11 cellular contexts compared by ENCODE assay signal in genomic region chr12:2963760-2964292, GRCh38. TPM values are rescaled to one million over a fixed set of nuclear protein-coding genes. Genes with fewer than 3 reads are reported as not detected.
DNase-seq lines count a peak whose midpoint lies in the region; ATAC-seq and TF ChIP-seq lines count a peak whose summit lies in the region.
"Had no signal": no experiment of that assay in that cellular context is flagged by ENCODE, and none has a peak within 500 bp of the region (broad histone marks: within the 10 kb centered on the region; RNA-seq: fewer than 3 reads in every experiment).

No MANE protein-coding gene starts in this region.

- ATAC-seq in omental fat pad (ENCODE audit: low FRiP score) (peak; percentile 10), GM18907 (IDR thresholded peaks at IDR 0.05; ENCODE audit: unreplicated experiment) (no peak), GM18873 (IDR thresholded peaks at IDR 0.05; ENCODE audit: low FRiP score, unreplicated experiment) (no peak)
- ATAC-seq: foreskin keratinocyte; stimulated activated memory B cell treated with anti-CD40 and anti-IgM and Interleukin-4, amounts not matched to agents 10 μg/mL and 1 μg/mL and 100 μg/mL, for 72 hours had no signal

- H3K27ac ChIP-seq in brain microvascular endothelial cell (no peak overlapping the region), iPS DF 6.9 (ENCODE audit: low read length) (peak overlapping the region; percentile 66)
- H3K27ac ChIP-seq: foreskin keratinocyte, VCaP had no signal

- no peaks in the 10 kb centered on the region for H3K27me3 ChIP-seq in brain microvascular endothelial cell (replicated peaks)
- no peaks in the 10 kb centered on the region for H3K27me3 ChIP-seq in iPS DF 6.9 (ENCODE audit: control insufficient read depth, insufficient read depth, low read length)
- H3K27me3 ChIP-seq: foreskin keratinocyte had no signal

- in situ Hi-C loops in brain microvascular endothelial cell (cut with HindIII; ENCODE audit: low pct_ligation_motif_present, low sequenced_read_pairs): no loop called here

- H3K9me3 ChIP-seq in ES-I3 (ENCODE audit: control insufficient read depth, insufficient read depth, low read length) (no peaks in the 10 kb centered on the region), iPS DF 6.9 (ENCODE audit: control insufficient read depth, insufficient read depth, low read length) (no peaks in the 10 kb centered on the region)

- TF ChIP-seq CTCF in brain microvascular endothelial cell (IDR thresholded peaks at IDR 0.05; ENCODE audit: low read depth, low read length, missing control alignments) (no peak), omental fat pad (IDR thresholded peaks at IDR 0.05) (no peak)

- peaks cover 7% of the 10 kb centered on the region; the same call in 1 of the 2 replicates for H3K36me3 ChIP-seq in ES-I3 (ENCODE audit: insufficient read depth, low read length)
- no peaks in the 10 kb centered on the region for H3K36me3 ChIP-seq in brain microvascular endothelial cell (replicated peaks)
- no peaks in the 10 kb centered on the region for H3K36me3 ChIP-seq in iPS DF 6.9 (ENCODE audit: control insufficient read depth, insufficient read depth, low read length)

- WGBS in iPS DF 6.9 (ENCODE audit: insufficient coverage, insufficient read length): no CpG with 5 or more reads among the region's 15 CpGs

- peaks cover 11% of the 10 kb centered on the region for H3K4me1 ChIP-seq in ES-I3 (ENCODE audit: insufficient read depth, low read length)
- peaks cover 12% of the 10 kb centered on the region for H3K4me1 ChIP-seq in iPS DF 6.9 (ENCODE audit: control insufficient read depth, insufficient read depth, low read length)
- H3K4me1 ChIP-seq: foreskin keratinocyte had no signal

- H3K4me3 ChIP-seq in brain microvascular endothelial cell (ENCODE audit: low read depth, low read length) (peak overlapping the region; percentile 32), iPS DF 6.9 (ENCODE audit: low read length) (no peak overlapping the region)

- DNase-seq in brain microvascular endothelial cell (peak; percentile 16), iPS DF 6.9 (ENCODE audit: low read depth, low spot score) (no peak), omental fat pad (ENCODE audit: low spot score) (no peak), SHP77 (lab: John Stamatoyannopoulos, UW) (no peak), T-helper 2 cell (no peak)
- DNase-seq: foreskin keratinocyte had no signal

- peak overlapping the region; percentile 52 for H3K9ac ChIP-seq in ES-I3 (ENCODE audit: low read depth, low read length)

RNA-seq across cellular contexts. Expression of gene TEAD4, which starts 4.6 kb away (rescaled TPM):
- total RNA-seq in omental fat pad: 10 to 100 TPM; 14.5 to 79.3 (median 17.0) TPM
